3 cellular contexts compared by ENCODE assay signal in genomic region chrX:4878642-4879041, GRCh38.
TF ChIP-seq lines count a peak whose summit lies in the region.

No MANE protein-coding gene starts in this region.

TF ChIP-seq in HepG2, 621 proteins besides CTCF, POLR2A, EP300 and RAD21:
- TF ChIP-seq ZNF589 (CRISPR knock-in tag; conservative IDR thresholded peaks at IDR 0.05) (no peak), MAFF (IDR thresholded peaks at IDR 0.05; ENCODE audit: low read depth, low read length) (peak; percentile 93), MAFK (conservative IDR thresholded peaks at IDR 0.05 in 1 of 2, IDR thresholded peaks at IDR 0.05 in 1 of 2; ENCODE audit: low read length in 2 of 2) (peak; percentile 81 to 95)

TF ChIP-seq in IMR-90, 13 proteins besides CTCF, POLR2A, EP300 and RAD21:
- TF ChIP-seq BHLHE40 (IDR thresholded peaks at IDR 0.05; ENCODE audit: low read depth, low read length) (no peak), MAFK (IDR thresholded peaks at IDR 0.05; ENCODE audit: low read depth, low read length) (peak; percentile 97), CEBPB (IDR thresholded peaks at IDR 0.05; ENCODE audit: low read depth, low read length) (no peak), ELK1 (IDR thresholded peaks at IDR 0.05; ENCODE audit: borderline replicate concordance, low read depth, low read length) (no peak), RCOR1 (IDR thresholded peaks at IDR 0.05; ENCODE audit: insufficient replicate concordance, low read length) (no peak), SMC3 (IDR thresholded peaks at IDR 0.05; ENCODE audit: low read depth, low read length) (no peak)

TF ChIP-seq in H1, 55 proteins besides CTCF, POLR2A, EP300 and RAD21:
- TF ChIP-seq YY1 (IDR thresholded peaks at IDR 0.05; ENCODE audit: low read depth, low read length), result no peak
- peak; percentile 72 for TF ChIP-seq MAFK (IDR thresholded peaks at IDR 0.05; ENCODE audit: low read depth, low read length)
- no peak for TF ChIP-seq EGR1 (IDR thresholded peaks at IDR 0.05; ENCODE audit: borderline replicate concordance, low read depth, low read length)
